1 cellular context compared by ENCODE assay signal in the genomic region with DNA sequence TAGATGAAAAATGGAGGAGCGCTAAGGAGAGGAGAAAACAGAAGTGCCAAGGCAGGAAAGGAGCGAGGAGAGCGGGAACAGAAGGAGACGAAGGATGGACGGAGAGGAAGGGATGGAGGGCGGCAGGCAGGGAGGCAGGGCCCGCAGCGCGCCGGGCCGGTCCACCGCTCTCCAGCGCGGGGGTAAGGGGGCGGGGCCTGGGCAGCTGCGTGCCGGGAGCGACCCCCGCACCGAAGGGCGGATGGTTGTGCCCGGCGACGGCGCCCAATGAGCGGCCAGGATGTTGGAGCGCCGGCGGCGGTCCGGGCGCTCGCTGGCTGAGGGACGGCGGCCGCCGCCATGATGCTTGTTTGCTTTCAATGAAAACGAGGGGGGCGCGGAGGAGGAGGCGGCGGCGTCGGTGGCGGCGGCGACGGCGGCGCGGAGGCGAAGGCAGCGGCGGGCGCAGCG.
TF ChIP-seq lines count a peak whose summit lies in the region.

A gene (plus strand): TSS at position 320 of the 450 bp plus-strand sequence. CDS start 34,898 bp downstream, outside the sequence.

TF ChIP-seq in GM12878, 131 proteins besides CTCF, POLR2A, EP300 and RAD21 (continued from another document):
- TF ChIP-seq, protein P1, sequence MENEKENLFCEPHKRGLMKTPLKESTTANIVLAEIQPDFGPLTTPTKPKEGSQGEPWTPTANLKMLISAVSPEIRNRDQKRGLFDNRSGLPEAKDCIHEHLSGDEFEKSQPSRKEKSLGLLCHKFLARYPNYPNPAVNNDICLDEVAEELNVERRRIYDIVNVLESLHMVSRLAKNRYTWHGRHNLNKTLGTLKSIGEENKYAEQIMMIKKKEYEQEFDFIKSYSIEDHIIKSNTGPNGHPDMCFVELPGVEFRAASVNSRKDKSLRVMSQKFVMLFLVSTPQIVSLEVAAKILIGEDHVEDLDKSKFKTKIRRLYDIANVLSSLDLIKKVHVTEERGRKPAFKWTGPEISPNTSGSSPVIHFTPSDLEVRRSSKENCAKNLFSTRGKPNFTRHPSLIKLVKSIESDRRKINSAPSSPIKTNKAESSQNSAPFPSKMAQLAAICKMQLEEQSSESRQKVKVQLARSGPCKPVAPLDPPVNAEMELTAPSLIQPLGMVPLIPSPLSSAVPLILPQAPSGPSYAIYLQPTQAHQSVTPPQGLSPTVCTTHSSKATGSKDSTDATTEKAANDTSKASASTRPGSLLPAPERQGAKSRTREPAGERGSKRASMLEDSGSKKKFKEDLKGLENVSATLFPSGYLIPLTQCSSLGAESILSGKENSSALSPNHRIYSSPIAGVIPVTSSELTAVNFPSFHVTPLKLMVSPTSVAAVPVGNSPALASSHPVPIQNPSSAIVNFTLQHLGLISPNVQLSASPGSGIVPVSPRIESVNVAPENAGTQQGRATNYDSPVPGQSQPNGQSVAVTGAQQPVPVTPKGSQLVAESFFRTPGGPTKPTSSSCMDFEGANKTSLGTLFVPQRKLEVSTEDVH (IDR thresholded peaks at IDR 0.05; ENCODE audit: low read depth, partially characterized antibody): no peak
- TF ChIP-seq LARP7 (IDR thresholded peaks at IDR 0.05) (no peak; the same call in 1 of the 2 replicates), FOXM1 (IDR thresholded peaks at IDR 0.05; ENCODE audit: low read depth, low read length) (no peak)
